ENCODE assay signal across 1 cellular context in the genomic region with DNA sequence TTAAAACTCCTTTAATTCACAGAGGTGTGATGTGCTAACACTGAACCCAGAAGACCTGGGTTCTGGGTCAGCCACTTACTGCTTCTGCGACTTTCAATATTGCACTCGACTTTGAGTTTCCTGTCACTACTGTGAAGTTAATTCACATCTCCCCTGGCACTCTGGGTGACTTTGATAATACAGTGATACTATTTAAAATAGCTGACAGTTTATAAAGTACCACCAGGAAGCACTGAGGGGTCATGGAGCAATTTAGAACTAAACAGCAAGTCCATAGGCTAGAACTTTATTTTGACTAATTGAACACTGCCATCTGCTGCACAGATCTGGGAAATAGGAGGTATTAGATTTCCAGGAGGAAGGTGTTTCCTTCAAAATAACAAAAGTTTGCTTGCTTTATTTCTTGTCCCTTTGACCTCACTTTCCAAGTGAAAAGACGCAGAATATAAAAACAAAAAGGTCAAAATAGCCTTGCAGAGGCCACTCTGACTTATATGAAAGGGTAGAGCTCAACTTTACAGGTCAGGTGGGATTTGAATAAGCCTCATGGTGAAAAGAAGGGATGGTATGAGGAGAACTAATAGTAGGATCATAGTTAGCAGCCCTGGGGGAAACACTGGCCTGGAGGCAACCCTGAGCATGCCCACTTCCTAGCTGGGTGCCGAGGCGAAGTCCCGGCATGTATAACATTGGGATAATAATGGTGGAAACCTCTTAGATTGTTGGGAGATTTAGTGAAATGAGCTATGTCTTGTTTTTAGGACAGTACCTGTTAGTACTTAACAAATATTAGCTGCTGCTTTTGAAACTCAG.
TF ChIP-seq lines count a peak whose summit lies in the region.

No MANE protein-coding gene starts in this region.

TF ChIP-seq in K562, 482 proteins besides CTCF, POLR2A, EP300 and RAD21 (continued from another document and continues in another):
- TF ChIP-seq, protein P1, sequence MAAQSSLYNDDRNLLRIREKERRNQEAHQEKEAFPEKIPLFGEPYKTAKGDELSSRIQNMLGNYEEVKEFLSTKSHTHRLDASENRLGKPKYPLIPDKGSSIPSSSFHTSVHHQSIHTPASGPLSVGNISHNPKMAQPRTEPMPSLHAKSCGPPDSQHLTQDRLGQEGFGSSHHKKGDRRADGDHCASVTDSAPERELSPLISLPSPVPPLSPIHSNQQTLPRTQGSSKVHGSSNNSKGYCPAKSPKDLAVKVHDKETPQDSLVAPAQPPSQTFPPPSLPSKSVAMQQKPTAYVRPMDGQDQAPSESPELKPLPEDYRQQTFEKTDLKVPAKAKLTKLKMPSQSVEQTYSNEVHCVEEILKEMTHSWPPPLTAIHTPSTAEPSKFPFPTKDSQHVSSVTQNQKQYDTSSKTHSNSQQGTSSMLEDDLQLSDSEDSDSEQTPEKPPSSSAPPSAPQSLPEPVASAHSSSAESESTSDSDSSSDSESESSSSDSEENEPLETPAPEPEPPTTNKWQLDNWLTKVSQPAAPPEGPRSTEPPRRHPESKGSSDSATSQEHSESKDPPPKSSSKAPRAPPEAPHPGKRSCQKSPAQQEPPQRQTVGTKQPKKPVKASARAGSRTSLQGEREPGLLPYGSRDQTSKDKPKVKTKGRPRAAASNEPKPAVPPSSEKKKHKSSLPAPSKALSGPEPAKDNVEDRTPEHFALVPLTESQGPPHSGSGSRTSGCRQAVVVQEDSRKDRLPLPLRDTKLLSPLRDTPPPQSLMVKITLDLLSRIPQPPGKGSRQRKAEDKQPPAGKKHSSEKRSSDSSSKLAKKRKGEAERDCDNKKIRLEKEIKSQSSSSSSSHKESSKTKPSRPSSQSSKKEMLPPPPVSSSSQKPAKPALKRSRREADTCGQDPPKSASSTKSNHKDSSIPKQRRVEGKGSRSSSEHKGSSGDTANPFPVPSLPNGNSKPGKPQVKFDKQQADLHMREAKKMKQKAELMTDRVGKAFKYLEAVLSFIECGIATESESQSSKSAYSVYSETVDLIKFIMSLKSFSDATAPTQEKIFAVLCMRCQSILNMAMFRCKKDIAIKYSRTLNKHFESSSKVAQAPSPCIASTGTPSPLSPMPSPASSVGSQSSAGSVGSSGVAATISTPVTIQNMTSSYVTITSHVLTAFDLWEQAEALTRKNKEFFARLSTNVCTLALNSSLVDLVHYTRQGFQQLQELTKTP (IDR thresholded peaks at IDR 0.05; ENCODE audit: low read depth in 1 of 2, partially characterized antibody in 2 of 2): peak in 1 of 2 experiments; percentile 55
- TF ChIP-seq ZNF589 (CRISPR knock-in tag; IDR thresholded peaks at IDR 0.05; ENCODE audit: low read depth): peak; percentile 73; the same call in 1 of the 2 replicates
- 0 out of 2 replicates have a peak, but pooled peaks have one; percentile 27 for TF ChIP-seq MEF2D (tag; conservative IDR thresholded peaks at IDR 0.05; ENCODE audit: low read depth)
- TF ChIP-seq SMC3 (conservative IDR thresholded peaks at IDR 0.05; ENCODE audit: insufficient read depth, low read depth, low read length): peak; percentile 84
- peak in 1 of 2 experiments; percentile 26; a peak in 1 of 4 replicates for TF ChIP-seq ARNT (IDR thresholded peaks at IDR 0.05)
- TF ChIP-seq CEBPB (tag; IDR thresholded peaks at IDR 0.05): peak; percentile 20; the same call in 1 of the 2 replicates
- no peak for TF ChIP-seq MCM5 (IDR thresholded peaks at IDR 0.05; ENCODE audit: low read depth)
- TF ChIP-seq EZH2 (IDR thresholded peaks at IDR 0.05; ENCODE audit: borderline replicate concordance, low read depth, low read length): no peak
- no peak for TF ChIP-seq SMARCC2 (IDR thresholded peaks at IDR 0.05; ENCODE audit: low read depth)
- no peak for TF ChIP-seq TAL1 (IDR thresholded peaks at IDR 0.05)
- 0 out of 2 replicates have a peak, but pooled peaks have one; percentile 39 for TF ChIP-seq L3MBTL2 (IDR thresholded peaks at IDR 0.05)
- TF ChIP-seq CTBP1 (IDR thresholded peaks at IDR 0.05; ENCODE audit: borderline replicate concordance): 0 out of 2 replicates have a peak, but pooled peaks have one; percentile 9
- TF ChIP-seq PHB2 (IDR thresholded peaks at IDR 0.05; ENCODE audit: low read depth): no peak
- TF ChIP-seq, protein P2, sequence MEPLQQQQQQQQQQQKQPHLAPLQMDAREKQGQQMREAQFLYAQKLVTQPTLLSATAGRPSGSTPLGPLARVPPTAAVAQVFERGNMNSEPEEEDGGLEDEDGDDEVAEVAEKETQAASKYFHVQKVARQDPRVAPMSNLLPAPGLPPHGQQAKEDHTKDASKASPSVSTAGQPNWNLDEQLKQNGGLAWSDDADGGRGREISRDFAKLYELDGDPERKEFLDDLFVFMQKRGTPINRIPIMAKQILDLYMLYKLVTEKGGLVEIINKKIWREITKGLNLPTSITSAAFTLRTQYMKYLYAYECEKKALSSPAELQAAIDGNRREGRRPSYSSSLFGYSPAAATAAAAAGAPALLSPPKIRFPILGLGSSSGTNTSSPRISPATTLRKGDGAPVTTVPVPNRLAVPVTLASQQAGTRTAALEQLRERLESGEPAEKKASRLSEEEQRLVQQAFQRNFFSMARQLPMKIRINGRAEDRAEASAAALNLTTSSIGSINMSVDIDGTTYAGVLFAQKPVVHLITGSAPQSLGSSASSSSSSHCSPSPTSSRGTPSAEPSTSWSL (CRISPR knock-in tag; IDR thresholded peaks at IDR 0.05; ENCODE audit: borderline replicate concordance): no peak
- TF ChIP-seq ZNF253 (CRISPR knock-in tag; conservative IDR thresholded peaks at IDR 0.05): no peak
- TF ChIP-seq, protein P3, sequence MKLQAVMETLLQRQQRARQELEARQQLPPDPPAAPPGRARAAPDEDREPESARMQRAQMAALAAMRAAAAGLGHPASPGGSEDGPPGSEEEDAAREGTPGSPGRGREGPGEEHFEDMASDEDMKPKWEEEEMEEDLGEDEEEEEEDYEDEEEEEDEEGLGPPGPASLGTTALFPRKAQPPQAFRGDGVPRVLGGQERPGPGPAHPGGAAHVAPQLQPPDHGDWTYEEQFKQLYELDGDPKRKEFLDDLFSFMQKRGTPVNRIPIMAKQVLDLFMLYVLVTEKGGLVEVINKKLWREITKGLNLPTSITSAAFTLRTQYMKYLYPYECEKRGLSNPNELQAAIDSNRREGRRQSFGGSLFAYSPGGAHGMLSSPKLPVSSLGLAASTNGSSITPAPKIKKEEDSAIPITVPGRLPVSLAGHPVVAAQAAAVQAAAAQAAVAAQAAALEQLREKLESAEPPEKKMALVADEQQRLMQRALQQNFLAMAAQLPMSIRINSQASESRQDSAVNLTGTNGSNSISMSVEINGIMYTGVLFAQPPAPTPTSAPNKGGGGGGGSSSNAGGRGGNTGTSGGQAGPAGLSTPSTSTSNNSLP (IDR thresholded peaks at IDR 0.05; ENCODE audit: borderline replicate concordance, low read depth, low read length): 0 out of 2 replicates have a peak, but pooled peaks have one; percentile 52
- no peak for TF ChIP-seq CSDE1 (IDR thresholded peaks at IDR 0.05)
- TF ChIP-seq ZNF592 (IDR thresholded peaks at IDR 0.05): peak; percentile 96
- no peak for TF ChIP-seq ZNF717 (CRISPR knock-in tag; IDR thresholded peaks at IDR 0.05)
- TF ChIP-seq, protein P4, sequence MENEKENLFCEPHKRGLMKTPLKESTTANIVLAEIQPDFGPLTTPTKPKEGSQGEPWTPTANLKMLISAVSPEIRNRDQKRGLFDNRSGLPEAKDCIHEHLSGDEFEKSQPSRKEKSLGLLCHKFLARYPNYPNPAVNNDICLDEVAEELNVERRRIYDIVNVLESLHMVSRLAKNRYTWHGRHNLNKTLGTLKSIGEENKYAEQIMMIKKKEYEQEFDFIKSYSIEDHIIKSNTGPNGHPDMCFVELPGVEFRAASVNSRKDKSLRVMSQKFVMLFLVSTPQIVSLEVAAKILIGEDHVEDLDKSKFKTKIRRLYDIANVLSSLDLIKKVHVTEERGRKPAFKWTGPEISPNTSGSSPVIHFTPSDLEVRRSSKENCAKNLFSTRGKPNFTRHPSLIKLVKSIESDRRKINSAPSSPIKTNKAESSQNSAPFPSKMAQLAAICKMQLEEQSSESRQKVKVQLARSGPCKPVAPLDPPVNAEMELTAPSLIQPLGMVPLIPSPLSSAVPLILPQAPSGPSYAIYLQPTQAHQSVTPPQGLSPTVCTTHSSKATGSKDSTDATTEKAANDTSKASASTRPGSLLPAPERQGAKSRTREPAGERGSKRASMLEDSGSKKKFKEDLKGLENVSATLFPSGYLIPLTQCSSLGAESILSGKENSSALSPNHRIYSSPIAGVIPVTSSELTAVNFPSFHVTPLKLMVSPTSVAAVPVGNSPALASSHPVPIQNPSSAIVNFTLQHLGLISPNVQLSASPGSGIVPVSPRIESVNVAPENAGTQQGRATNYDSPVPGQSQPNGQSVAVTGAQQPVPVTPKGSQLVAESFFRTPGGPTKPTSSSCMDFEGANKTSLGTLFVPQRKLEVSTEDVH (IDR thresholded peaks at IDR 0.05; ENCODE audit: low read depth, partially characterized antibody): peak; percentile 47
- peak; percentile 64; the same call in 1 of the 2 replicates for TF ChIP-seq HDGF (IDR thresholded peaks at IDR 0.05)
- TF ChIP-seq STAT5A (IDR thresholded peaks at IDR 0.05; ENCODE audit: borderline replicate concordance, low read length): no peak
- TF ChIP-seq, protein P5, sequence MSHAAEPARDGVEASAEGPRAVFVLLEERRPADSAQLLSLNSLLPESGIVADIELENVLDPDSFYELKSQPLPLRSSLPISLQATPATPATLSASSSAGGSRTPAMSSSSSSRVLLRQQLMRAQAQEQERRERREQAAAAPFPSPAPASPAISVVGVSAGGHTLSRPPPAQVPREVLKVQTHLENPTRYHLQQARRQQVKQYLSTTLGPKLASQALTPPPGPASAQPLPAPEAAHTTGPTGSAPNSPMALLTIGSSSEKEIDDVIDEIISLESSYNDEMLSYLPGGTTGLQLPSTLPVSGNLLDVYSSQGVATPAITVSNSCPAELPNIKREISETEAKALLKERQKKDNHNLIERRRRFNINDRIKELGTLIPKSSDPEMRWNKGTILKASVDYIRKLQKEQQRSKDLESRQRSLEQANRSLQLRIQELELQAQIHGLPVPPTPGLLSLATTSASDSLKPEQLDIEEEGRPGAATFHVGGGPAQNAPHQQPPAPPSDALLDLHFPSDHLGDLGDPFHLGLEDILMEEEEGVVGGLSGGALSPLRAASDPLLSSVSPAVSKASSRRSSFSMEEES (CRISPR knock-in tag; IDR thresholded peaks at IDR 0.05): no peak
- TF ChIP-seq ZNF507 (tag; conservative IDR thresholded peaks at IDR 0.05): no peak
- TF ChIP-seq TBL1XR1 (IDR thresholded peaks at IDR 0.05; ENCODE audit: low read length in 2 of 2): no peak; a peak in 1 of 4 replicates
- TF ChIP-seq SMARCA5 (IDR thresholded peaks at IDR 0.05): no peak
- TF ChIP-seq, protein P6, sequence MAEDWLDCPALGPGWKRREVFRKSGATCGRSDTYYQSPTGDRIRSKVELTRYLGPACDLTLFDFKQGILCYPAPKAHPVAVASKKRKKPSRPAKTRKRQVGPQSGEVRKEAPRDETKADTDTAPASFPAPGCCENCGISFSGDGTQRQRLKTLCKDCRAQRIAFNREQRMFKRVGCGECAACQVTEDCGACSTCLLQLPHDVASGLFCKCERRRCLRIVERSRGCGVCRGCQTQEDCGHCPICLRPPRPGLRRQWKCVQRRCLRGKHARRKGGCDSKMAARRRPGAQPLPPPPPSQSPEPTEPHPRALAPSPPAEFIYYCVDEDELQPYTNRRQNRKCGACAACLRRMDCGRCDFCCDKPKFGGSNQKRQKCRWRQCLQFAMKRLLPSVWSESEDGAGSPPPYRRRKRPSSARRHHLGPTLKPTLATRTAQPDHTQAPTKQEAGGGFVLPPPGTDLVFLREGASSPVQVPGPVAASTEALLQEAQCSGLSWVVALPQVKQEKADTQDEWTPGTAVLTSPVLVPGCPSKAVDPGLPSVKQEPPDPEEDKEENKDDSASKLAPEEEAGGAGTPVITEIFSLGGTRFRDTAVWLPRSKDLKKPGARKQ (CRISPR knock-in tag; IDR thresholded peaks at IDR 0.05): 0 out of 2 replicates have a peak, but pooled peaks have one; percentile 33
- TF ChIP-seq ETS2 (tag; IDR thresholded peaks at IDR 0.05; ENCODE audit: borderline replicate concordance, poor library complexity, severe bottlenecking): no peak
- TF ChIP-seq ZNF354B (CRISPR knock-in tag; IDR thresholded peaks at IDR 0.05): no peak
- no peak for TF ChIP-seq SIN3B (IDR thresholded peaks at IDR 0.05; ENCODE audit: low read depth)
- peak; percentile 74 for TF ChIP-seq CREB3 (tag; conservative IDR thresholded peaks at IDR 0.05; ENCODE audit: low read depth)
- TF ChIP-seq HMG20B (CRISPR knock-in tag; IDR thresholded peaks at IDR 0.05): no peak
- TF ChIP-seq MTA1 (IDR thresholded peaks at IDR 0.05; ENCODE audit: borderline replicate concordance): 0 out of 2 replicates have a peak, but pooled peaks have one; percentile 26
- no peak for TF ChIP-seq KHSRP (IDR thresholded peaks at IDR 0.05)
- TF ChIP-seq EHMT2 (IDR thresholded peaks at IDR 0.05): 0 out of 2 replicates have a peak, but pooled peaks have one; percentile 11
- TF ChIP-seq BRD9 (IDR thresholded peaks at IDR 0.05; ENCODE audit: low read depth, partially characterized antibody): peak; percentile 86
- TF ChIP-seq SOX6 (IDR thresholded peaks at IDR 0.05): no peak; the same call in 1 of the 2 replicates
- TF ChIP-seq HMG20A (CRISPR knock-in tag; conservative IDR thresholded peaks at IDR 0.05): no peak
- TF ChIP-seq NR2C2 (CRISPR knock-in tag; IDR thresholded peaks at IDR 0.05): no peak
- TF ChIP-seq NR2C2 (tag; IDR thresholded peaks at IDR 0.05): peak; percentile 67
